11 cellular contexts compared by ENCODE assay signal in genomic region chr3:137771401-137772230, GRCh38. TPM values are rescaled to one million over a fixed set of nuclear protein-coding genes. Genes with fewer than 3 reads are reported as not detected.
DNase-seq lines count a peak whose midpoint lies in the region; ATAC-seq and TF ChIP-seq lines count a peak whose summit lies in the region.
"Had no signal": no experiment of that assay in that cellular context is flagged by ENCODE, and none has a peak within 500 bp of the region (broad histone marks: within the 10 kb centered on the region; RNA-seq: fewer than 3 reads in every experiment).

No MANE protein-coding gene starts in this region.

- ATAC-seq in activated naive CD8-positive, alpha-beta T cell treated with anti-CD3 and anti-CD28 coated beads, Interleukin-2, amount 50 U/mL, for 24 hours: no peak
- ATAC-seq in naive B cell (ENCODE audit: low read depth in 2 of 2) (no peak), HG02588 (IDR thresholded peaks at IDR 0.05; ENCODE audit: unreplicated experiment) (no peak)

- peaks cover 0 to 65% of the 10 kb centered on the region in 2 donors for H3K27me3 ChIP-seq in tibial artery

- peaks cover 25% of the 10 kb centered on the region for H3K4me1 Mint-ChIP-seq in activated naive CD8-positive, alpha-beta T cell (ENCODE audit: low read depth)
- H3K4me1 Mint-ChIP-seq in activated naive CD8-positive, alpha-beta T cell treated with anti-CD3 and anti-CD28 coated beads, Interleukin-2, amount 50 U/mL, for 24 hours: peaks cover 14% of the 10 kb centered on the region
- H3K4me1 Mint-ChIP-seq in brain (peaks cover 47% of the 10 kb centered on the region), naive B cell (peaks cover 3 to 15% (median 15%) of the 10 kb centered on the region in 3 donors)

- TF ChIP-seq CTCF in brain (conservative IDR thresholded peaks at IDR 0.05) (no peak), tibial artery (IDR thresholded peaks at IDR 0.05) (no peak)

- H3K36me3 ChIP-seq in tibial artery: no peaks in the 10 kb centered on the region

- H3K4me3 Mint-ChIP-seq in activated naive CD8-positive, alpha-beta T cell: peak overlapping the region; percentile 77
- H3K4me3 Mint-ChIP-seq in activated naive CD8-positive, alpha-beta T cell treated with anti-CD3 and anti-CD28 coated beads, Interleukin-2, amount 50 U/mL, for 24 hours: no peak overlapping the region
- H3K4me3 Mint-ChIP-seq in brain (peak overlapping the region; percentile 75 to 83 (median 81)), naive B cell (peak overlapping the region in 5 of 8 donors; percentile 29 to 80 (median 45))

- H3K27ac Mint-ChIP-seq in activated naive CD8-positive, alpha-beta T cell: no peak overlapping the region
- no peak overlapping the region for H3K27ac Mint-ChIP-seq in activated naive CD8-positive, alpha-beta T cell treated with anti-CD3 and anti-CD28 coated beads, Interleukin-2, amount 50 U/mL, for 24 hours
- peak overlapping the region in 2 of 5 experiments; percentile 59 to 77 for H3K27ac Mint-ChIP-seq in brain
- H3K27ac Mint-ChIP-seq in naive B cell: no peak overlapping the region
- H3K27ac Mint-ChIP-seq: CD4-positive, CD25-positive, alpha-beta regulatory T cell had no signal

- H3K27me3 Mint-ChIP-seq in activated naive CD8-positive, alpha-beta T cell: peaks cover 45% of the 10 kb centered on the region
- peaks cover 73% of the 10 kb centered on the region for H3K27me3 Mint-ChIP-seq in activated naive CD8-positive, alpha-beta T cell treated with anti-CD3 and anti-CD28 coated beads, Interleukin-2, amount 50 U/mL, for 24 hours
- H3K27me3 Mint-ChIP-seq in brain (peaks cover 100% of the 10 kb centered on the region), naive B cell (peaks cover 55 to 83% (median 71%) of the 10 kb centered on the region in 3 donors)

- DNase-seq in activated naive CD8-positive, alpha-beta T cell treated with anti-CD3 and anti-CD28 coated beads, Interleukin-2, amount 50 U/mL, for 24 hours: no peak
- no peak for DNase-seq in naive B cell
- DNase-seq in tibial artery: no peak
- DNase-seq in effector CD8-positive, alpha-beta T cell (lab: John Stamatoyannopoulos, UW): no peak
- no peak for DNase-seq in NCI-H2029 (lab: John Stamatoyannopoulos, UW)
- DNase-seq: CD4-positive, CD25-positive, alpha-beta regulatory T cell; foreskin melanocyte; OCI-M1 had no signal

- no peaks in the 10 kb centered on the region for H3K9me3 Mint-ChIP-seq in activated naive CD8-positive, alpha-beta T cell (ENCODE audit: low read depth)
- no peaks in the 10 kb centered on the region for H3K9me3 Mint-ChIP-seq in activated naive CD8-positive, alpha-beta T cell treated with anti-CD3 and anti-CD28 coated beads, Interleukin-2, amount 50 U/mL, for 24 hours
- peaks cover 0 to 4% (median 3%) of the 10 kb centered on the region in 5 experiments for H3K9me3 Mint-ChIP-seq in brain
- H3K9me3 Mint-ChIP-seq in naive B cell: peaks cover 0 to 11% (median 0%) of the 10 kb centered on the region in 7 donors

- peak overlapping the region; percentile 25 to 40 for H3K4me3 ChIP-seq in tibial artery

- H3K36me3 Mint-ChIP-seq in activated naive CD8-positive, alpha-beta T cell: no peaks in the 10 kb centered on the region
- H3K36me3 Mint-ChIP-seq in activated naive CD8-positive, alpha-beta T cell treated with anti-CD3 and anti-CD28 coated beads, Interleukin-2, amount 50 U/mL, for 24 hours (ENCODE audit: low read depth): no peaks in the 10 kb centered on the region
- H3K36me3 Mint-ChIP-seq in brain: no peaks in the 10 kb centered on the region
- H3K36me3 Mint-ChIP-seq in naive B cell: no peaks in the 10 kb centered on the region
- H3K36me3 Mint-ChIP-seq: CD4-positive, CD25-positive, alpha-beta regulatory T cell had no signal

- no peaks in the 10 kb centered on the region for H3K9me3 ChIP-seq in tibial artery

- intact Hi-C loops in tibial artery (cut with DNase I; ENCODE audit: low total_unique reads): no loop called here

- peaks cover 0 to 48% (median 45%) of the 10 kb centered on the region in 4 donors for H3K4me1 ChIP-seq in tibial artery

- no peak overlapping the region for H3K27ac ChIP-seq in tibial artery

RNA-seq across cellular contexts. Expression of gene SOX14, which starts 7.5 kb away (rescaled TPM):
- polyA plus RNA-seq in brain (ENCODE audit: insufficient read depth, low read depth, low replicate concordance): 0.15 TPM
- polyA plus RNA-seq in naive B cell (ENCODE audit: low read depth in 6 of 6): not detected
- polyA plus RNA-seq: CD4-positive, CD25-positive, alpha-beta regulatory T cell had no signal
